Comparison of ENCODE assay signal across 33 cellular contexts in the genomic region with DNA sequence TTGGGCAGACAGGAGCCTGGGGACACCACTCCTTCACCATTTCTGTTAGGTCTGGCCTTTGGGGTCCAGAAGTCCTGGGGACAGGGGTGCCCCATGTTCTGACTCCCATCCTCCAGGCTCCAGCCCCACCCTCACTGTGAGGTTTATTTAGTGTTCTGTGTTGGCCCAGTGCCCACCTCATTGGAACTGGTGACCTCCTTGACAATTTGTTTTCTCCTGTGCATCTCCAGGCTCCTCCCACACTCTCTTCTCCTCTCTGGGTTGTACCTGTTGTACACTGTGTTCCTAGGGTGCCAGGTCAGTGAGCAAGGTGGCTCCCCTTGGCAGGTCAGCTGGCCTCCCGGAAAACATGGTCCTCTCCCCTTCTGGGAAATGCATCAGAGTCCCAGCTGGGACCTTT.
"Had no signal": no experiment of that assay in that cellular context is flagged by ENCODE, and none has a peak within 500 bp of the region (broad histone marks: within the 10 kb centered on the region; RNA-seq: fewer than 3 reads in every experiment).

No MANE protein-coding gene starts in this region.

- H3K27ac ChIP-seq: adrenal gland, ascending aorta, body of pancreas, brain microvascular endothelial cell, breast epithelium, cardiac muscle cell had no signal

- H3K4me3 ChIP-seq: adrenal gland, ascending aorta, body of pancreas, breast epithelium, cardiac muscle cell had no signal

- ATAC-seq: activated naive CD4-positive, alpha-beta T cell treated with anti-CD3 and anti-CD28 coated beads, Interleukin-2, amount 50 U/mL, for 72 hours; activated naive CD8-positive, alpha-beta T cell treated with anti-CD3 and anti-CD28 coated beads, Interleukin-2, amount 50 U/mL, for 24 hours; activated T-cell treated with anti-CD3 and anti-CD28 coated beads, Interleukin-2, amount 50 U/mL, for 4 hours; activated T-cell treated with anti-CD3 and anti-CD28 coated beads, Interleukin-2, amount 50 U/mL, for 72 hours; activated T-helper 17 cell treated with anti-CD3 and anti-CD28 coated beads, Interleukin-2, amount 50 U/mL, for 72 hours; body of pancreas had no signal

- H3K9me3 ChIP-seq: adrenal gland, ascending aorta, body of pancreas, breast epithelium had no signal

- H3K27me3 ChIP-seq: adrenal gland, ascending aorta, body of pancreas, brain microvascular endothelial cell, breast epithelium, cardiac muscle cell had no signal

- DNase-seq: activated effector memory CD4-positive, alpha-beta T cell treated with anti-CD3 and anti-CD28 coated beads, Interleukin-2, amount 50 U/mL, for 16 hours; activated effector memory CD4-positive, alpha-beta T cell treated with Interleukin-2 at 50 U/mL for 16 hours; activated gamma-delta T cell; activated gamma-delta T cell treated with Interleukin-2 at 50 U/mL for 16 hours; activated naive CD4-positive, alpha-beta T cell; activated naive CD4-positive, alpha-beta T cell treated with anti-CD3 and anti-CD28 coated beads for 36 hours; activated naive CD4-positive, alpha-beta T cell treated with anti-CD3 and anti-CD28 coated beads, Interleukin-2, amount 10 ng/mL, durations not matched to agents 7 days and 5 days; activated naive CD4-positive, alpha-beta T cell treated with anti-CD3 and anti-CD28 coated beads, Interleukin-2, amount 50 U/mL, for 16 hours; activated naive CD4-positive, alpha-beta T cell treated with Interleukin-2 at 50 U/mL for 16 hours; activated naive CD8-positive, alpha-beta T cell treated with anti-CD3 and anti-CD28 coated beads for 36 hours; activated naive CD8-positive, alpha-beta T cell treated with anti-CD3 and anti-CD28 coated beads, Interleukin-2, amount 10 ng/mL, durations not matched to agents 7 days and 5 days; activated naive CD8-positive, alpha-beta T cell treated with anti-CD3 and anti-CD28 coated beads, Interleukin-2, amount 50 U/mL, for 24 hours; activated T-cell treated with anti-CD3 and anti-CD28 coated beads for 4 hours; activated T-cell treated with anti-CD3 and anti-CD28 coated beads, Interleukin-2, amount 50 U/mL, for 1 hour; activated T-cell treated with anti-CD3 and anti-CD28 coated beads, Interleukin-2, amount 50 U/mL, for 24 hours; activated T-cell treated with anti-CD3 and anti-CD28 coated beads, Interleukin-2, amount 50 U/mL, for 4 hours; activated T-cell treated with anti-CD3 and anti-CD28 coated beads, Interleukin-2, amount 50 U/mL, for 48 hours; activated T-cell treated with anti-CD3 and anti-CD28 coated beads, Interleukin-2, amount 50 U/mL, for 72 hours; adrenal gland; amniotic stem cell; amygdala; anterior cingulate cortex; aorta; body of pancreas; brain microvascular endothelial cell; caudate nucleus; central memory CD4-positive, alpha-beta T cell; cerebellar nuclear complex had no signal

- H3K4me1 ChIP-seq: ascending aorta, body of pancreas, breast epithelium had no signal

- H3K36me3 ChIP-seq: adrenal gland, ascending aorta, brain microvascular endothelial cell, breast epithelium, cardiac muscle cell had no signal
